In genomic region chr10:58638406-58638805, GRCh38 we compare ENCODE assay signal across 19 cellular contexts.
DNase-seq lines count a peak whose midpoint lies in the region; ATAC-seq, FAIRE-seq and TF ChIP-seq lines count a peak whose summit lies in the region.
"Had no signal": no experiment of that assay in that cellular context is flagged by ENCODE, and none has a peak within 500 bp of the region (broad histone marks: within the 10 kb centered on the region; RNA-seq: fewer than 3 reads in every experiment).

No MANE protein-coding gene starts in this region.

- DNase-seq in H54 (ENCODE audit: insufficient read length, low spot score) (no peak), brain microvascular endothelial cell (peak; percentile 86), right cardiac atrium (no peak), Karpas-422 (no peak)
- no peak for DNase-seq in stimulated activated naive CD8-positive, alpha-beta T cell treated with anti-CD3 and anti-CD28 coated beads, Interleukin-15, amount 100 ng/mL, for 72 hours
- DNase-seq: Calu3, H7, islet precursor cell, mesendoderm, NCI-H1417 treated with DMSO at 0.1 percent for 48 hours, NCI-H526, SHP77, T-helper 1 cell, thyroid gland had no signal

- H3K36me3 ChIP-seq in brain microvascular endothelial cell (replicated peaks) = no peaks in the 10 kb centered on the region
- no peaks in the 10 kb centered on the region for H3K36me3 ChIP-seq in skeletal muscle satellite cell (ENCODE audit: insufficient read depth, low read length)
- no peaks in the 10 kb centered on the region for H3K36me3 ChIP-seq in Karpas-422 (ENCODE audit: insufficient read depth, low read length)
- H3K36me3 ChIP-seq: neural progenitor cell, thyroid gland had no signal

- in situ Hi-C loops in brain microvascular endothelial cell (cut with HindIII; ENCODE audit: low pct_ligation_motif_present, low sequenced_read_pairs) = no loop called here

- H3K4me3 Mint-ChIP-seq in stimulated activated naive CD8-positive, alpha-beta T cell treated with anti-CD3 and anti-CD28 coated beads, Interleukin-15, amount 100 ng/mL, for 72 hours = no peak overlapping the region
- H3K4me3 Mint-ChIP-seq: neural progenitor cell; stimulated activated effector memory CD8-positive, alpha-beta T cell treated with anti-CD3 and anti-CD28 coated beads, Interleukin-12 subunit alpha, Interleukin-12 subunit beta, amount 100 ng/mL, for 72 hours had no signal

- H3K4me1 Mint-ChIP-seq in stimulated activated naive CD8-positive, alpha-beta T cell treated with anti-CD3 and anti-CD28 coated beads, Interleukin-15, amount 100 ng/mL, for 72 hours = no peaks in the 10 kb centered on the region
- H3K4me1 Mint-ChIP-seq: stimulated activated effector memory CD8-positive, alpha-beta T cell treated with anti-CD3 and anti-CD28 coated beads, Interleukin-12 subunit alpha, Interleukin-12 subunit beta, amount 100 ng/mL, for 72 hours had no signal

- H4K20me1 ChIP-seq in Karpas-422 (ENCODE audit: insufficient read depth, low read depth, low read length) = no peaks in the 10 kb centered on the region

- no peak for TF ChIP-seq POLR2A in H54 (IDR thresholded peaks at IDR 0.05; ENCODE audit: low read depth, low read length)

- H3K9ac ChIP-seq in skeletal muscle satellite cell (ENCODE audit: low read depth, low read length) (peak overlapping the region; percentile 70), Karpas-422 (ENCODE audit: low read length) (no peak overlapping the region)
- H3K9ac ChIP-seq: neural progenitor cell had no signal

- H3K4me3 ChIP-seq in brain microvascular endothelial cell (ENCODE audit: low read depth, low read length) = no peak overlapping the region
- H3K4me3 ChIP-seq in right cardiac atrium (ENCODE audit: low read length) = no peak overlapping the region
- H3K4me3 ChIP-seq in skeletal muscle satellite cell (ENCODE audit: low read length) = no peak overlapping the region
- H3K4me3 ChIP-seq in Karpas-422 (ENCODE audit: low read length) = no peak overlapping the region
- H3K4me3 ChIP-seq: hepatocyte, neural progenitor cell, thyroid gland had no signal

- H2AFZ ChIP-seq in Karpas-422 (ENCODE audit: low read length) = no peak overlapping the region
- H2AFZ ChIP-seq: hepatocyte, neural progenitor cell had no signal

- peaks cover 9% of the 10 kb centered on the region for H3K27me3 Mint-ChIP-seq in stimulated activated naive CD8-positive, alpha-beta T cell treated with anti-CD3 and anti-CD28 coated beads, Interleukin-15, amount 100 ng/mL, for 72 hours

- no peak overlapping the region for H3K27ac Mint-ChIP-seq in stimulated activated naive CD8-positive, alpha-beta T cell treated with anti-CD3 and anti-CD28 coated beads, Interleukin-15, amount 100 ng/mL, for 72 hours
- H3K27ac Mint-ChIP-seq: neural progenitor cell; stimulated activated effector memory CD8-positive, alpha-beta T cell treated with anti-CD3 and anti-CD28 coated beads, Interleukin-12 subunit alpha, Interleukin-12 subunit beta, amount 100 ng/mL, for 72 hours had no signal

- H3K79me2 ChIP-seq in Karpas-422 (ENCODE audit: low read length) = no peaks in the 10 kb centered on the region

- no peaks in the 10 kb centered on the region for H3K9me3 Mint-ChIP-seq in stimulated activated naive CD8-positive, alpha-beta T cell treated with anti-CD3 and anti-CD28 coated beads, Interleukin-15, amount 100 ng/mL, for 72 hours
- H3K9me3 Mint-ChIP-seq: neural progenitor cell; stimulated activated effector memory CD8-positive, alpha-beta T cell treated with anti-CD3 and anti-CD28 coated beads, Interleukin-12 subunit alpha, Interleukin-12 subunit beta, amount 100 ng/mL, for 72 hours had no signal

- peak; percentile 33 for FAIRE-seq in H54 (lab: Jason Lieb, UNC)

- no peak for TF ChIP-seq CTCF in brain microvascular endothelial cell (IDR thresholded peaks at IDR 0.05; ENCODE audit: low read depth, low read length, missing control alignments)

- H3K4me2 ChIP-seq in skeletal muscle satellite cell (ENCODE audit: low read length) = no peak overlapping the region
- no peak overlapping the region for H3K4me2 ChIP-seq in Karpas-422 (ENCODE audit: low read depth, low read length, poor library complexity, severe bottlenecking)
- H3K4me2 ChIP-seq: neural progenitor cell had no signal

- H3K9me2 ChIP-seq in Karpas-422 (replicated peaks; ENCODE audit: insufficient read depth, low read length) = no peaks in the 10 kb centered on the region

- intact Hi-C loops in right cardiac atrium (cut with DNase I) = no loop called here

- H3K4me1 ChIP-seq in right cardiac atrium (ENCODE audit: control insufficient read depth, insufficient read depth, low read length) = no peaks in the 10 kb centered on the region
- H3K4me1 ChIP-seq in skeletal muscle satellite cell (ENCODE audit: control insufficient read depth, insufficient read depth, low read length) = peaks cover 55% of the 10 kb centered on the region
- no peaks in the 10 kb centered on the region for H3K4me1 ChIP-seq in Karpas-422 (ENCODE audit: low read length)
- H3K4me1 ChIP-seq: neural progenitor cell, thyroid gland had no signal

- ATAC-seq in right cardiac atrium = peak; percentile 34 to 54
- ATAC-seq in stimulated activated naive CD8-positive, alpha-beta T cell treated with anti-CD3 and anti-CD28 coated beads, Interleukin-15, amount 100 ng/mL, for 72 hours = no peak
- ATAC-seq in GM21717 (IDR thresholded peaks at IDR 0.05; ENCODE audit: unreplicated experiment) = no peak
- ATAC-seq: stimulated activated effector memory CD8-positive, alpha-beta T cell treated with anti-CD3 and anti-CD28 coated beads, Interleukin-12 subunit alpha, Interleukin-12 subunit beta, amount 100 ng/mL, for 72 hours had no signal

- H3K27ac ChIP-seq in brain microvascular endothelial cell = peak overlapping the region; percentile 12
- H3K27ac ChIP-seq in right cardiac atrium (ENCODE audit: low read length) = no peak overlapping the region
- no peak overlapping the region for H3K27ac ChIP-seq in Karpas-422 (ENCODE audit: low read length)
- H3K27ac ChIP-seq: hepatocyte, neural progenitor cell had no signal

- H3K9me3 ChIP-seq in right cardiac atrium (ENCODE audit: control insufficient read depth, low read length) (no peaks in the 10 kb centered on the region), skeletal muscle satellite cell (replicated peaks; ENCODE audit: low read length) (no peaks in the 10 kb centered on the region), Karpas-422 (ENCODE audit: low read length) (no peaks in the 10 kb centered on the region)
- H3K9me3 ChIP-seq: thyroid gland had no signal

- H3K27me3 ChIP-seq in brain microvascular endothelial cell (replicated peaks) (no peaks in the 10 kb centered on the region), right cardiac atrium (ENCODE audit: control insufficient read depth, insufficient read depth) (no peaks in the 10 kb centered on the region), skeletal muscle satellite cell (ENCODE audit: control insufficient read depth, insufficient read depth, low read length) (no peaks in the 10 kb centered on the region), Karpas-422 (ENCODE audit: low read length) (no peaks in the 10 kb centered on the region)
- H3K27me3 ChIP-seq: hepatocyte, neural progenitor cell, thyroid gland had no signal

- 62% methylated on average over 6 of the region's 6 CpGs for WGBS in right cardiac atrium

Comparison
In these comparisons a context has a peak if more than half of its experiments do, and no peak if none do; other contexts are left out.
1. ATAC-seq: peak in right cardiac atrium (2 of 2); none in stimulated activated naive CD8-positive, alpha-beta T cell treated with anti-CD3 and anti-CD28 coated beads, Interleukin-15, amount 100 ng/mL, for 72 hours (single experiment) and GM21717 (single experiment).